8 cellular contexts compared by ENCODE assay signal in genomic region chr19:10431254-10431942, GRCh38. TPM values are rescaled to one million over a fixed set of nuclear protein-coding genes. Genes with fewer than 3 reads are reported as not detected.
DNase-seq lines count a peak whose midpoint lies in the region; ATAC-seq and TF ChIP-seq lines count a peak whose summit lies in the region.

No MANE protein-coding gene starts in this region.

- TF ChIP-seq CTCF in AG04449 (IDR thresholded peaks at IDR 0.05; ENCODE audit: insufficient read depth, low read length, missing control alignments) (no peak), HCT116 (IDR thresholded peaks at IDR 0.05 in 2 of 3, conservative IDR thresholded peaks at IDR 0.05 in 1 of 3; ENCODE audit: borderline replicate concordance in 1 of 3, insufficient read depth in 1 of 3, low read depth in 2 of 3, low read length in 2 of 3) (peak in 2 of 3 experiments; percentile 2 to 34; a peak in 1 of 6 replicates)

- peak overlapping the region; percentile 79 for H3K9ac ChIP-seq in HCT116 (ENCODE audit: low read length)

- H4K20me1 ChIP-seq in HCT116 (ENCODE audit: insufficient read depth), result no peaks in the 10 kb centered on the region

- H3K9me2 ChIP-seq in HCT116 (ENCODE audit: insufficient read depth), result no peaks in the 10 kb centered on the region

- BruUV-seq in HCT116 (replicated peaks; lab: Mats Ljungman, UMichigan), result TSS peak; percentile 54

- H3K27me3 ChIP-seq in HCT116 (ENCODE audit: insufficient read depth, low read length), result no peaks in the 10 kb centered on the region

- H3K27ac ChIP-seq in HCT116 (ENCODE audit: low read depth, low read length), result peak overlapping the region; percentile 87

- H3K4me3 ChIP-seq in AG04449 (ENCODE audit: low read depth, low read length), result peak overlapping the region; percentile 57
- H3K4me3 ChIP-seq in HCT116 (replicated peaks in 1 of 2; ENCODE audit: low read depth in 1 of 2, low read length in 2 of 2), result peak overlapping the region; percentile 48 to 82

- intact Hi-C loops in HCT116 (cut with micrococcal nuclease), result no loop called here

- CTCF ChIA-PET in AG04449 (lab: Yijun Ruan, JAX) (interaction anchor here (1.0 to 13.3 kb wide), 5 partner anchors 7 to 22 kb away, joined by 3 to 392 read pairs (median 11); partner anchors contain the start of gene CDC37), HCT116 (lab: Charles Lee) (interaction anchor here (0.6 to 1.3 kb wide), 5 partner anchors 11 to 51 kb away, joined by 3 to 5 read pairs (median 3); partner anchors contain the start of genes PDE4A and TYK2)

- H3K9me3 ChIP-seq in HCT116 (ENCODE audit: control insufficient read depth in 1 of 2, insufficient read depth in 1 of 2, low read depth in 1 of 2, low read length in 2 of 2), result no peaks in the 10 kb centered on the region

- peaks cover 43% of the 10 kb centered on the region for H3K79me2 ChIP-seq in HCT116 (ENCODE audit: insufficient read depth, low read length)

- TF ChIP-seq POLR2A in HCT116 (IDR thresholded peaks at IDR 0.05; ENCODE audit: borderline replicate concordance, extremely low read depth, insufficient read depth, insufficient read length), result no peak

- POLR2A ChIA-PET in AG04449 (lab: Yijun Ruan, JAX) (no interaction called here), HCT116 (lab: Charles Lee) (interaction anchor here (0.6 to 0.7 kb wide), 3 partner anchors 10 to 189 kb away, joined by 3 to 6 read pairs (median 3); no protein-coding TSS in a partner anchor)

- TF ChIP-seq RAD21 in HCT116 (IDR thresholded peaks at IDR 0.05; ENCODE audit: low read depth), result no peak

- H3K4me2 ChIP-seq in HCT116 (ENCODE audit: low read length), result peak overlapping the region; percentile 97

- ATAC-seq in HCT116, result peak; percentile 44
- ATAC-seq in stimulated activated naive CD8-positive, alpha-beta T cell treated with anti-CD3 and anti-CD28 coated beads, Interleukin-15, Interleukin-2, amounts not matched to agents 100 U/mL and 50 U/mL, for 24 hours, result peak; percentile 24
- ATAC-seq in HG02642 (IDR thresholded peaks at IDR 0.05; ENCODE audit: poor library complexity, unreplicated experiment), result no peak

- DNase-seq in AG04449 (ENCODE audit: low read depth, low spot score), result no peak
- DNase-seq in HCT116 (ENCODE audit: low read depth, low spot score), result no peak
- peak; percentile 42 for DNase-seq in activated gamma-delta T cell treated with Interleukin-2 at 50 U/mL for 16 hours
- peak; percentile 35 for DNase-seq in iris pigment epithelial cell (ENCODE audit: low read depth)
- peak; percentile 73 for DNase-seq in stimulated activated naive CD8-positive, alpha-beta T cell treated with anti-CD3 and anti-CD28 coated beads, Interleukin-15, Interleukin-2, amounts not matched to agents 100 U/mL and 50 U/mL, for 24 hours
- DNase-seq in NCI-H526 (lab: John Stamatoyannopoulos, UW), result no peak
- DNase-seq in iPS-NIHi7 (ENCODE audit: extremely low spot score), result no peak

- H2AFZ ChIP-seq in HCT116 (ENCODE audit: low read depth, low read length, poor library complexity, severe bottlenecking), result no peak overlapping the region

- peaks cover 21 to 36% of the 10 kb centered on the region in 2 experiments for H3K4me1 ChIP-seq in HCT116 (ENCODE audit: control insufficient read depth in 1 of 2, insufficient read depth in 2 of 2, low read length in 2 of 2)

- no peaks in the 10 kb centered on the region for H3K36me3 ChIP-seq in HCT116 (ENCODE audit: control insufficient read depth in 1 of 2, insufficient read depth in 2 of 2, low read length in 2 of 2)

- RAD21 ChIA-PET in HCT116 (lab: Charles Lee; ENCODE audit: low non-redundant PET in 1 of 2, low total read pairs in 2 of 2, uncharacterized antibody in 2 of 2, unreplicated experiment in 2 of 2), result interaction anchor here in 1 of 2 experiments (0.6 kb wide), 1 partner anchor 41 kb away, joined by 3 read pairs; no protein-coding TSS in a partner anchor

TF ChIP-seq in HCT116, 20 proteins besides CTCF, POLR2A, EP300 and RAD21:
- TF ChIP-seq TCF7L2 (IDR thresholded peaks at IDR 0.05; ENCODE audit: borderline replicate concordance, extremely low read depth, insufficient read depth, insufficient read length) (no peak), JUND (IDR thresholded peaks at IDR 0.05) (no peak), MAX (IDR thresholded peaks at IDR 0.05) (peak; percentile 38; the same call in 1 of the 2 replicates), REST (IDR thresholded peaks at IDR 0.05; ENCODE audit: low read depth) (no peak), CBX3 (IDR thresholded peaks at IDR 0.05; ENCODE audit: low read depth) (0 out of 2 replicates have a peak, but pooled peaks have one; percentile 40)
TF ChIP-seq in HCT116: peak in this region for 2.

RNA-seq across cellular contexts. Expression of gene PDE4A, which starts 11.1 kb away (rescaled TPM):
- 33.7 TPM for total RNA-seq in HCT116 (2021; ENCODE audit: unreplicated experiment)
- polyA plus RNA-seq in HCT116 (2012), result 23.3 and 25.2 TPM in 2 replicates

RNA-seq across cellular contexts. Expression of gene CDC37, which starts 28.1 kb away (rescaled TPM):
- 260 TPM for total RNA-seq in HCT116 (2021; ENCODE audit: unreplicated experiment)
- polyA plus RNA-seq in HCT116 (2012), result 336 and 355 TPM in 2 replicates

RNA-seq across cellular contexts. Expression of gene TYK2, which starts 51.0 kb away (rescaled TPM):
- total RNA-seq in HCT116 (2021; ENCODE audit: unreplicated experiment), result 110 TPM
- 97.1 and 98.1 TPM in 2 replicates for polyA plus RNA-seq in HCT116 (2012)

Comparison
In these comparisons a context has a peak if more than half of its experiments do, and no peak if none do; other contexts are left out.
1. DNase-seq: peak in activated gamma-delta T cell treated with Interleukin-2 at 50 U/mL for 16 hours (single experiment), iris pigment epithelial cell (single experiment) and stimulated activated naive CD8-positive, alpha-beta T cell treated with anti-CD3 and anti-CD28 coated beads, Interleukin-15, Interleukin-2, amounts not matched to agents 100 U/mL and 50 U/mL, for 24 hours (single experiment); none in AG04449 (single experiment), HCT116 (single experiment), NCI-H526 (0 of 2) and iPS-NIHi7 (single experiment).